Comparison of ENCODE assay signal across 12 cellular contexts in genomic region chr15:67511606-67512005, GRCh38. TPM values are rescaled to one million over a fixed set of nuclear protein-coding genes. Genes with fewer than 3 reads are reported as not detected.
DNase-seq lines count a peak whose midpoint lies in the region; ATAC-seq and TF ChIP-seq lines count a peak whose summit lies in the region.
"Had no signal": no experiment of that assay in that cellular context is flagged by ENCODE, and none has a peak within 500 bp of the region (broad histone marks: within the 10 kb centered on the region; RNA-seq: fewer than 3 reads in every experiment).

No MANE protein-coding gene starts in this region.

- H3K4me1 ChIP-seq in right cardiac atrium (ENCODE audit: control insufficient read depth, insufficient read depth, low read length), result no peaks in the 10 kb centered on the region

- no peaks in the 10 kb centered on the region for H3K9me3 Mint-ChIP-seq in natural killer cell treated with Interleukin-12 subunit alpha and Interleukin-12 subunit beta and Interleukin-15 and Interleukin-18, amount 100 ng/mL, for 72 hours
- H3K9me3 Mint-ChIP-seq: H9 had no signal

- no peaks in the 10 kb centered on the region for H3K27me3 Mint-ChIP-seq in natural killer cell treated with Interleukin-12 subunit alpha and Interleukin-12 subunit beta and Interleukin-15 and Interleukin-18, amount 100 ng/mL, for 72 hours

- peak overlapping the region in 1 of 2 donors; percentile 6 for H3K27ac Mint-ChIP-seq in natural killer cell treated with Interleukin-12 subunit alpha and Interleukin-12 subunit beta and Interleukin-15 and Interleukin-18, amount 100 ng/mL, for 72 hours
- H3K27ac Mint-ChIP-seq: H9 had no signal

- DNase-seq in EH (ENCODE audit: low read depth) (peak; percentile 55), GM12865 (ENCODE audit: low read depth) (peak; percentile 12), LHCN-M2 (ENCODE audit: low read depth) (peak; percentile 34), choroid plexus epithelial cell (ENCODE audit: low read depth) (peak; percentile 25), right cardiac atrium (no peak), NCI-H1436 treated with DMSO at 0.1 percent for 48 hours (lab: John Stamatoyannopoulos, UW) (no peak)
- DNase-seq in natural killer cell treated with Interleukin-12 subunit alpha and Interleukin-12 subunit beta and Interleukin-15 and Interleukin-18, amount 100 ng/mL, for 72 hours (ENCODE audit: low spot score), result no peak
- DNase-seq: H9, Kasumi-1, PC-9 had no signal

- intact Hi-C loops in right cardiac atrium (cut with DNase I), result no loop called here

- ATAC-seq in right cardiac atrium, result no peak
- ATAC-seq in natural killer cell treated with Interleukin-12 subunit alpha and Interleukin-12 subunit beta and Interleukin-15 and Interleukin-18, amount 100 ng/mL, for 72 hours, result no peak

- no peak overlapping the region for H3K27ac ChIP-seq in right cardiac atrium (ENCODE audit: low read length)
- H3K27ac ChIP-seq: BLaER1 treated with 17β-estradiol and CSF1 and Interleukin-3, amounts not matched to agents 10 nM and 100 nM; PC-9; SK-N-MC had no signal

- peaks cover 0 to 5% of the 10 kb centered on the region in 2 donors for H3K4me1 Mint-ChIP-seq in natural killer cell treated with Interleukin-12 subunit alpha and Interleukin-12 subunit beta and Interleukin-15 and Interleukin-18, amount 100 ng/mL, for 72 hours (ENCODE audit: low read depth in 2 of 2)
- H3K4me1 Mint-ChIP-seq: H9 had no signal

- H3K9me3 ChIP-seq in right cardiac atrium (ENCODE audit: control insufficient read depth, low read length), result no peaks in the 10 kb centered on the region
- H3K9me3 ChIP-seq: BLaER1 treated with 17β-estradiol and CSF1 and Interleukin-3, amounts not matched to agents 10 nM and 100 nM had no signal

- H3K4me3 ChIP-seq in GM12865 (ENCODE audit: low read depth, low read length), result no peak overlapping the region
- H3K4me3 ChIP-seq in choroid plexus epithelial cell (ENCODE audit: low read depth, low read length), result no peak overlapping the region
- no peak overlapping the region for H3K4me3 ChIP-seq in right cardiac atrium (ENCODE audit: low read length)
- H3K4me3 ChIP-seq: BLaER1 treated with 17β-estradiol and CSF1 and Interleukin-3, amounts not matched to agents 10 nM and 100 nM; PC-9; SK-N-MC had no signal

- H3K4me3 Mint-ChIP-seq in natural killer cell treated with Interleukin-12 subunit alpha and Interleukin-12 subunit beta and Interleukin-15 and Interleukin-18, amount 100 ng/mL, for 72 hours, result no peak overlapping the region
- H3K4me3 Mint-ChIP-seq: H9 had no signal

- no peaks in the 10 kb centered on the region for H3K36me3 Mint-ChIP-seq in natural killer cell treated with Interleukin-12 subunit alpha and Interleukin-12 subunit beta and Interleukin-15 and Interleukin-18, amount 100 ng/mL, for 72 hours

- 98% methylated on average over 3 of the region's 3 CpGs for WGBS in right cardiac atrium

- H3K27me3 ChIP-seq in right cardiac atrium (ENCODE audit: control insufficient read depth, insufficient read depth), result no peaks in the 10 kb centered on the region
- H3K27me3 ChIP-seq: BLaER1 treated with 17β-estradiol and CSF1 and Interleukin-3, amounts not matched to agents 10 nM and 100 nM had no signal

- TF ChIP-seq CTCF in GM12865 (IDR thresholded peaks at IDR 0.05; ENCODE audit: insufficient read depth, low read depth, low read length, missing control alignments) (no peak), choroid plexus epithelial cell (conservative IDR thresholded peaks at IDR 0.05; ENCODE audit: low read depth, low read length) (no peak)

RNA-seq across cellular contexts. Expression of gene C15orf61, which starts 9.3 kb away (rescaled TPM):
- total RNA-seq in LHCN-M2 (2014; rRNA removed) (1.6 and 4.0 TPM in 2 replicates), right cardiac atrium (10 to 100 TPM; 10.1 to 11.1 (median 10.3) TPM)
- polyA plus RNA-seq in LHCN-M2 (2012), result 3.1 TPM
- 5.9 TPM for polyA plus RNA-seq in right cardiac atrium
- 1 to 10 TPM; 3.9 to 5.0 TPM for total RNA-seq in natural killer cell treated with Interleukin-12 subunit alpha and Interleukin-12 subunit beta and Interleukin-15 and Interleukin-18, amount 100 ng/mL, for 72 hours

RNA-seq across cellular contexts. Expression of gene MAP2K5, which starts 30.9 kb away (rescaled TPM):
- total RNA-seq in LHCN-M2 (2014; rRNA removed) (2.4 and 4.2 TPM in 2 replicates), right cardiac atrium (10 to 100 TPM; 12.5 to 16.6 (median 15.4) TPM)
- 7.6 TPM for polyA plus RNA-seq in LHCN-M2 (2012)
- 9.0 TPM for polyA plus RNA-seq in right cardiac atrium
- 10 to 100 TPM; 14.5 to 24.7 TPM for total RNA-seq in natural killer cell treated with Interleukin-12 subunit alpha and Interleukin-12 subunit beta and Interleukin-15 and Interleukin-18, amount 100 ng/mL, for 72 hours

Comparison
In these comparisons a context has a peak if more than half of its experiments do, and no peak if none do; other contexts are left out.
1. DNase-seq: peak in EH (single experiment), GM12865 (single experiment), LHCN-M2 (single experiment) and choroid plexus epithelial cell (single experiment); none in right cardiac atrium (0 of 3), NCI-H1436 treated with DMSO at 0.1 percent for 48 hours (single experiment) and natural killer cell treated with Interleukin-12 subunit alpha and Interleukin-12 subunit beta and Interleukin-15 and Interleukin-18, amount 100 ng/mL, for 72 hours (single experiment).